ENCODE assay signal across 20 cellular contexts in the genomic region with DNA sequence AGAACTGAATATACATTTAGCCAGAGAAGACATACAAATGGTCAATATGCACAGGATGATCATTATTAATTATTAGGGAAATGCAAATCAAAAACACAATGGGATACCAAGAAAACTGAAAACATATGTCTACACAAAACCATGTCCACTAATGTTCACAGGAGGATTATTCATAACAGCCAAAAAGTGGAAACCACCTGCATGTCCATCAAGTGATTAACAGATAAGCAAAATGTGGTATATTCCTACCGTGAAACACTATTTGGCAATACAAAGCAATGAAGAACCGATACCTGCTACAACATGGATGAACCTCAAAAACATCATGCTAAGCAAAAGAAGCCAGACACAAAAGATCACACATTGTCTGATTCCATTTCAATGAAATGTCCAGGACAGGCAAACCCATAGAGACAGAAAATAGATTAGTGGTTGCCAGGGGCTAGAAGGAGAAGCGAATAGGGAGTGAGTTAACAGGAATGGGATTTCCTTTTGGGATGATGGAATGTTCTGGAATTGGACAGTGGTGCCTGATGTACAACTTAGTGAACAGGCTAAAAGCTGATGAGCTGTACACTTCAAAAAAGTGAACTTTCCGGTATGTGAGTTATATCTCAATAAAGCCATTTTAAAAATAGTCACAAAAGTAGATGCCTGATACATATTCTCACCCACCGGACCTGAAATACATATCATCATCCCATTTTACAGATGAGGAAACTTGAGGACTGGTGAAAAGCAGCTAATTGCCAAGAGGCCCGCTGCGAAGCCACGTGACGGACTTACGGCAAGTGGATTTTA. TPM values are rescaled to one million over a fixed set of nuclear protein-coding genes. Genes with fewer than 3 reads are reported as not detected.
A peak's percentile ranks its signal among the peaks of the same experiment; 100 is the strongest.
DNase-seq lines count a peak whose midpoint lies in the region; ATAC-seq, FAIRE-seq and TF ChIP-seq lines count a peak whose summit lies in the region.
"Had no signal": no experiment of that assay in that cellular context is flagged by ENCODE, and none has a peak within 500 bp of the region (broad histone marks: within the 10 kb centered on the region; RNA-seq: fewer than 3 reads in every experiment).

No MANE protein-coding gene starts in this region.

- no peaks in the 10 kb centered on the region for H3K4me1 ChIP-seq in CD4-positive, CD25-positive, alpha-beta regulatory T cell (ENCODE audit: control insufficient read depth, insufficient read depth, low read length, poor library complexity, severe bottlenecking)
- H3K4me1 ChIP-seq in osteoblast (ENCODE audit: insufficient read depth, low read length) (peaks cover 64% of the 10 kb centered on the region), H9 (ENCODE audit: insufficient read depth, low read length) (no peaks in the 10 kb centered on the region; the same call in 1 of the 2 replicates)

- H3K4ac ChIP-seq in H9 (ENCODE audit: low read depth, low read length): no peak overlapping the region

- no peak overlapping the region for H4K8ac ChIP-seq in H9 (replicated peaks; ENCODE audit: insufficient read length, low read depth, low read length)

- H3K27ac ChIP-seq in CD4-positive, CD25-positive, alpha-beta regulatory T cell (ENCODE audit: insufficient read depth, low read length, poor library complexity, severe bottlenecking): no peak overlapping the region
- peak overlapping the region in 56 of 59 donors; percentile 16 to 99 (median 93) for H3K27ac ChIP-seq in dorsolateral prefrontal cortex
- H3K27ac ChIP-seq in osteoblast (ENCODE audit: low read depth, low read length): peak overlapping the region; percentile 68
- no peak overlapping the region for H3K27ac ChIP-seq in H9 (ENCODE audit: insufficient read length, low read depth, low read length)
- H3K27ac ChIP-seq: cardiac muscle cell, esophagus squamous epithelium had no signal

- H3K27me3 Mint-ChIP-seq in CD4-positive, CD25-positive, alpha-beta regulatory T cell: no peaks in the 10 kb centered on the region
- H3K27me3 Mint-ChIP-seq in H9 (ENCODE audit: low read depth): no peaks in the 10 kb centered on the region
- H3K27me3 Mint-ChIP-seq: T-cell had no signal

- TF ChIP-seq CTCF in dorsolateral prefrontal cortex (IDR thresholded peaks at IDR 0.05 in 54 of 56, conservative IDR thresholded peaks at IDR 0.05 in 2 of 56; ENCODE audit: low read depth in 1 of 56, partially characterized antibody in 56 of 56) (no peak), osteoblast (IDR thresholded peaks at IDR 0.05; ENCODE audit: extremely low read depth, low read depth, low read length) (no peak), H9 (conservative IDR thresholded peaks at IDR 0.05) (no peak)

- no peak overlapping the region for H3K9ac ChIP-seq in H9 (ENCODE audit: extremely low read depth, insufficient read length, low read length)

- H3K79me2 ChIP-seq in osteoblast (ENCODE audit: insufficient read depth, low read length): peaks cover 100% of the 10 kb centered on the region
- H3K79me2 ChIP-seq in H9 (ENCODE audit: insufficient read depth, low read length): no peaks in the 10 kb centered on the region

- H2BK120ac ChIP-seq in H9 (ENCODE audit: low read depth, low read length, poor library complexity, severe bottlenecking): no peak overlapping the region

- no peaks in the 10 kb centered on the region for H3K27me3 ChIP-seq in CD4-positive, CD25-positive, alpha-beta regulatory T cell (ENCODE audit: control insufficient read depth, insufficient read depth, low read length)
- H3K27me3 ChIP-seq in dorsolateral prefrontal cortex (no peaks in the 10 kb centered on the region), osteoblast (ENCODE audit: insufficient read depth, low read length) (no peaks in the 10 kb centered on the region), H9 (ENCODE audit: insufficient read depth, low read length) (no peaks in the 10 kb centered on the region)
- H3K27me3 ChIP-seq: adrenal gland, cardiac muscle cell, esophagus squamous epithelium, upper lobe of left lung had no signal

- peaks cover 0 to 30% (median 11%) of the 10 kb centered on the region in 4 donors for H3K4me1 Mint-ChIP-seq in CD4-positive, CD25-positive, alpha-beta regulatory T cell
- H3K4me1 Mint-ChIP-seq in H9: peaks cover 21 to 22% of the 10 kb centered on the region in 2 experiments

- WGBS in H9 (ENCODE audit: extremely low coverage, insufficient read length, low lambda C conversion rate): no CpG with 5 or more reads among the region's 10 CpGs

- H3K36me3 Mint-ChIP-seq in CD4-positive, CD25-positive, alpha-beta regulatory T cell: peaks cover 7% of the 10 kb centered on the region
- no peaks in the 10 kb centered on the region for H3K36me3 Mint-ChIP-seq in H9 (ENCODE audit: insufficient read depth in 1 of 3, low read depth in 3 of 3)

- peak overlapping the region in 2 of 3 donors; percentile 1 to 16 for H3K27ac Mint-ChIP-seq in CD4-positive, CD25-positive, alpha-beta regulatory T cell
- no peak overlapping the region for H3K27ac Mint-ChIP-seq in H9
- H3K27ac Mint-ChIP-seq: T-cell had no signal

- H3K79me1 ChIP-seq in H9 (ENCODE audit: insufficient read depth, low read depth, low read length, poor library complexity, severe bottlenecking): no peaks in the 10 kb centered on the region

- H3K4me3 ChIP-seq in CD4-positive, CD25-positive, alpha-beta regulatory T cell (ENCODE audit: low read depth, low read length): no peak overlapping the region
- H3K4me3 ChIP-seq in dorsolateral prefrontal cortex (no peak overlapping the region), osteoblast (ENCODE audit: insufficient read depth, low read length) (no peak overlapping the region)
- H3K4me3 ChIP-seq: adrenal gland, cardiac muscle cell, esophagus squamous epithelium, upper lobe of left lung had no signal

- H3K23ac ChIP-seq in H9 (ENCODE audit: insufficient read length, low read depth, low read length): no peak overlapping the region

- H3K23me2 ChIP-seq in H9 (ENCODE audit: insufficient read length, low read depth, low read length, poor library complexity, severe bottlenecking): no peaks in the 10 kb centered on the region

- H2BK12ac ChIP-seq in H9 (ENCODE audit: insufficient read length, low read depth, low read length): no peak overlapping the region

- H2BK20ac ChIP-seq in H9 (ENCODE audit: low read depth, low read length, poor library complexity, severe bottlenecking): no peak overlapping the region

- H2AK5ac ChIP-seq in H9 (ENCODE audit: insufficient read length, low read length): no peak overlapping the region

- H3K9me3 Mint-ChIP-seq in CD4-positive, CD25-positive, alpha-beta regulatory T cell: no peaks in the 10 kb centered on the region
- H3K9me3 Mint-ChIP-seq in H9: no peaks in the 10 kb centered on the region
- H3K9me3 Mint-ChIP-seq: T-cell had no signal

- peaks cover 31% of the 10 kb centered on the region for H4K20me1 ChIP-seq in osteoblast (ENCODE audit: insufficient read depth, low read length)
- H4K20me1 ChIP-seq in H9 (ENCODE audit: control insufficient read depth, insufficient read depth, insufficient read length): no peaks in the 10 kb centered on the region

- no peak overlapping the region for H2BK5ac ChIP-seq in H9 (ENCODE audit: insufficient read length, low read length)

- H3T11ph ChIP-seq in H9 (ENCODE audit: low read length): no peak overlapping the region

- no peak for DNase-seq in CD4-positive, CD25-positive, alpha-beta regulatory T cell
- no peak for DNase-seq in GM19239 (ENCODE audit: insufficient read length, low spot score)
- no peak for DNase-seq in dorsolateral prefrontal cortex
- no peak for DNase-seq in osteoblast (ENCODE audit: insufficient read length, low spot score, missing footprints)
- DNase-seq in HT-29 (ENCODE audit: low spot score): no peak
- no peak for DNase-seq in COLO829 (ENCODE audit: low spot score)
- DNase-seq in H9: no peak
- DNase-seq: activated CD4-positive, alpha-beta T cell treated with anti-CD3 and anti-CD28 coated beads for 48 hours; effector memory CD4-positive, alpha-beta T cell; esophagus squamous epithelium; NCI-H2171 treated with DMSO at 0.1 percent for 48 hours; retina; SHP77; stimulated activated naive CD4-positive, alpha-beta T cell; T-cell; upper lobe of left lung had no signal

- no peak overlapping the region for H3K4me3 Mint-ChIP-seq in CD4-positive, CD25-positive, alpha-beta regulatory T cell
- no peak overlapping the region for H3K4me3 Mint-ChIP-seq in H9
- H3K4me3 Mint-ChIP-seq: T-cell had no signal

- intact Hi-C loops in dorsolateral prefrontal cortex (cut with DNase I): loop anchor here (2.0 to 5.0 kb wide), 2 partner anchors 27 to 33 kb away; partner anchors contain the start of gene HIPK2 (in 1 of the 2)

- no peak overlapping the region for H3K14ac ChIP-seq in H9 (ENCODE audit: insufficient read depth, low read length)

- H3K4me2 ChIP-seq in osteoblast (ENCODE audit: insufficient read depth, low read length): no peak overlapping the region
- H3K4me2 ChIP-seq in H9 (ENCODE audit: insufficient read depth, insufficient read length, low read length): no peak overlapping the region

- no peak for ATAC-seq in CD4-positive, CD25-positive, alpha-beta regulatory T cell (ENCODE audit: low read depth in 2 of 2)
- ATAC-seq in HG03159 (IDR thresholded peaks at IDR 0.05; ENCODE audit: unreplicated experiment): no peak
- ATAC-seq: T-cell had no signal

- H3K18ac ChIP-seq in H9 (ENCODE audit: insufficient read length, low read depth, low read length): no peak overlapping the region

- H3K9me3 ChIP-seq in CD4-positive, CD25-positive, alpha-beta regulatory T cell (ENCODE audit: control insufficient read depth in 2 of 2, low read length in 2 of 2): no peaks in the 10 kb centered on the region
- H3K9me3 ChIP-seq in osteoblast (ENCODE audit: low read depth, low read length): no peaks in the 10 kb centered on the region
- H3K9me3 ChIP-seq in H9 (ENCODE audit: control insufficient read depth, low read depth, low read length): no peaks in the 10 kb centered on the region
- H3K9me3 ChIP-seq: adrenal gland, esophagus squamous epithelium, upper lobe of left lung had no signal

- FAIRE-seq in GM19239 (lab: Jason Lieb, UNC): peak; percentile 52
- FAIRE-seq: H54 had no signal

- no peak overlapping the region for H3K56ac ChIP-seq in H9 (ENCODE audit: insufficient read length, low read depth, low read length)

- no peaks in the 10 kb centered on the region for H3K36me3 ChIP-seq in CD4-positive, CD25-positive, alpha-beta regulatory T cell (ENCODE audit: control insufficient read depth, insufficient read depth, low read length)
- H3K36me3 ChIP-seq in osteoblast (ENCODE audit: insufficient read depth, low read length): no peaks in the 10 kb centered on the region
- H3K36me3 ChIP-seq: adrenal gland had no signal

- H2AFZ ChIP-seq in osteoblast (ENCODE audit: low read length) (no peak overlapping the region), H9 (ENCODE audit: low read length) (no peak overlapping the region)

- H4K91ac ChIP-seq in H9 (ENCODE audit: insufficient read length, low read depth, low read length): no peak overlapping the region

- H2BK15ac ChIP-seq in H9 (ENCODE audit: low read depth, low read length): no peak overlapping the region

- H4K5ac ChIP-seq in H9 (ENCODE audit: insufficient read length, low read depth, low read length): no peak overlapping the region

RNA-seq across cellular contexts. Expression of gene HIPK2, which starts 33.6 kb away (rescaled TPM):
- total RNA-seq in CD4-positive, CD25-positive, alpha-beta regulatory T cell: 17.5 TPM
- polyA plus RNA-seq in CD4-positive, CD25-positive, alpha-beta regulatory T cell: 1 to 10 TPM in 1 of 4 donors, under 1 TPM in 3; 0.44 to 1.3 (median 0.68) TPM
- total RNA-seq in dorsolateral prefrontal cortex: 100 to 1,000 TPM; 106 to 688 (median 242) TPM
- 12.7 and 13.3 TPM in 2 replicates for total RNA-seq in osteoblast
- total RNA-seq in HT-29 (2014; rRNA removed; shearing (Covaris generic)): 2.6 and 3.0 TPM in 2 replicates
- total RNA-seq in H9 (2021): 19.0 and 21.9 TPM in 2 replicates

Comparison
In these comparisons a context has a peak if more than half of its experiments do, and no peak if none do; other contexts are left out.
1. H3K27ac ChIP-seq: peak in dorsolateral prefrontal cortex (56 of 59) and osteoblast (single experiment); none in CD4-positive, CD25-positive, alpha-beta regulatory T cell (single experiment) and H9 (single experiment).
2. H3K27ac Mint-ChIP-seq: peak in CD4-positive, CD25-positive, alpha-beta regulatory T cell (2 of 3); none in H9 (0 of 3).